In genomic region chr10:3036155-3036554, GRCh38 we compare ENCODE assay signal across 11 cellular contexts. TPM values are rescaled to one million over a fixed set of nuclear protein-coding genes. Genes with fewer than 3 reads are reported as not detected.
DNase-seq lines count a peak whose midpoint lies in the region; ATAC-seq and TF ChIP-seq lines count a peak whose summit lies in the region.
"Had no signal": no experiment of that assay in that cellular context is flagged by ENCODE, and none has a peak within 500 bp of the region (broad histone marks: within the 10 kb centered on the region; RNA-seq: fewer than 3 reads in every experiment).

No MANE protein-coding gene starts in this region.

- H3K4me3 ChIP-seq in tibial artery (no peak overlapping the region), endodermal cell (ENCODE audit: low read length) (no peak overlapping the region)
- H3K4me3 ChIP-seq: A549 had no signal

- peaks cover 3% of the 10 kb centered on the region for H3K4me1 Mint-ChIP-seq in activated CD8-positive, alpha-beta T cell treated with anti-CD3 and anti-CD28 coated beads for 36 hours (ENCODE audit: low read depth)
- H3K4me1 Mint-ChIP-seq in activated CD8-positive, alpha-beta T cell treated with anti-CD3 and anti-CD28 coated beads, Interleukin-2, amount 10 ng/mL, durations not matched to agents 7 days and 5 days (ENCODE audit: low read depth) = no peaks in the 10 kb centered on the region
- H3K4me1 Mint-ChIP-seq in endodermal cell = no peaks in the 10 kb centered on the region

- POLR2A ChIA-PET in activated CD8-positive, alpha-beta T cell treated with anti-CD3 and anti-CD28 coated beads for 36 hours (lab: Charles Lee) = no interaction called here
- POLR2A ChIA-PET in activated CD8-positive, alpha-beta T cell treated with anti-CD3 and anti-CD28 coated beads, Interleukin-2, amount 10 ng/mL, durations not matched to agents 7 days and 5 days (lab: Charles Lee) = no interaction called here

- peak; percentile 20 for ATAC-seq in activated CD8-positive, alpha-beta T cell treated with anti-CD3 and anti-CD28 coated beads for 36 hours
- no peak for ATAC-seq in activated CD8-positive, alpha-beta T cell treated with anti-CD3 and anti-CD28 coated beads, Interleukin-2, amount 10 ng/mL, durations not matched to agents 7 days and 5 days
- ATAC-seq in HG02678 (IDR thresholded peaks at IDR 0.05; ENCODE audit: unreplicated experiment) (peak; percentile 99), HG03571 (IDR thresholded peaks at IDR 0.05; ENCODE audit: unreplicated experiment) (peak; percentile 98), sciatic nerve (peak; percentile 45)

- peaks cover 33% of the 10 kb centered on the region for H3K27me3 Mint-ChIP-seq in activated CD8-positive, alpha-beta T cell treated with anti-CD3 and anti-CD28 coated beads for 36 hours
- H3K27me3 Mint-ChIP-seq in activated CD8-positive, alpha-beta T cell treated with anti-CD3 and anti-CD28 coated beads, Interleukin-2, amount 10 ng/mL, durations not matched to agents 7 days and 5 days (ENCODE audit: low read depth) = peaks cover 14% of the 10 kb centered on the region
- H3K27me3 Mint-ChIP-seq in endodermal cell (ENCODE audit: insufficient read depth) = no peaks in the 10 kb centered on the region

- no peaks in the 10 kb centered on the region for H3K36me3 ChIP-seq in tibial artery
- no peaks in the 10 kb centered on the region for H3K36me3 ChIP-seq in endodermal cell (ENCODE audit: control insufficient read depth, insufficient read depth, low read length)

- no peaks in the 10 kb centered on the region for H3K9me3 ChIP-seq in tibial artery
- H3K9me3 ChIP-seq in endodermal cell (ENCODE audit: control insufficient read depth, low read length) = no peaks in the 10 kb centered on the region
- H3K9me3 ChIP-seq: A549 had no signal

- H3K27me3 ChIP-seq in tibial artery = no peaks in the 10 kb centered on the region
- H3K27me3 ChIP-seq in endodermal cell (ENCODE audit: control insufficient read depth, insufficient read depth, low read length, poor library complexity, severe bottlenecking) = no peaks in the 10 kb centered on the region

- peaks cover 7% of the 10 kb centered on the region for H3K9me3 Mint-ChIP-seq in activated CD8-positive, alpha-beta T cell treated with anti-CD3 and anti-CD28 coated beads for 36 hours
- H3K9me3 Mint-ChIP-seq in activated CD8-positive, alpha-beta T cell treated with anti-CD3 and anti-CD28 coated beads, Interleukin-2, amount 10 ng/mL, durations not matched to agents 7 days and 5 days (ENCODE audit: insufficient read depth) = no peaks in the 10 kb centered on the region
- peaks cover 18% of the 10 kb centered on the region for H3K9me3 Mint-ChIP-seq in endodermal cell

- intact Hi-C loops in activated CD8-positive, alpha-beta T cell treated with anti-CD3 and anti-CD28 coated beads for 36 hours (cut with micrococcal nuclease) = no loop called here
- intact Hi-C loops in sciatic nerve (cut with DNase I) = no loop called here
- intact Hi-C loops in tibial artery (cut with DNase I; ENCODE audit: low total_unique reads) = loop anchor here (10.0 kb wide), 1 partner anchor 111 kb away; no protein-coding TSS in a partner anchor

- no peak overlapping the region for H3K9ac ChIP-seq in endodermal cell (ENCODE audit: extremely low read depth, low read length, poor library complexity, severe bottlenecking)

- no peak overlapping the region for H3K4me3 Mint-ChIP-seq in activated CD8-positive, alpha-beta T cell treated with anti-CD3 and anti-CD28 coated beads for 36 hours
- H3K4me3 Mint-ChIP-seq in activated CD8-positive, alpha-beta T cell treated with anti-CD3 and anti-CD28 coated beads, Interleukin-2, amount 10 ng/mL, durations not matched to agents 7 days and 5 days = no peak overlapping the region
- H3K4me3 Mint-ChIP-seq in endodermal cell = no peak overlapping the region

- H3K27ac Mint-ChIP-seq in activated CD8-positive, alpha-beta T cell treated with anti-CD3 and anti-CD28 coated beads for 36 hours = no peak overlapping the region
- H3K27ac Mint-ChIP-seq in activated CD8-positive, alpha-beta T cell treated with anti-CD3 and anti-CD28 coated beads, Interleukin-2, amount 10 ng/mL, durations not matched to agents 7 days and 5 days = no peak overlapping the region
- H3K27ac Mint-ChIP-seq in endodermal cell = no peak overlapping the region

- no peak overlapping the region for H3K27ac ChIP-seq in tibial artery
- no peak overlapping the region for H3K27ac ChIP-seq in endodermal cell (ENCODE audit: low read depth, low read length)
- H3K27ac ChIP-seq: A549 had no signal

- 87% methylated on average over 4 to 6 of the region's 6 CpGs for WGBS in endodermal cell (ENCODE audit: insufficient coverage in 1 of 2, insufficient read length in 1 of 2), 2 experiments

- DNase-seq in activated CD8-positive, alpha-beta T cell treated with anti-CD3 and anti-CD28 coated beads for 36 hours = no peak
- no peak for DNase-seq in activated CD8-positive, alpha-beta T cell treated with anti-CD3 and anti-CD28 coated beads, Interleukin-2, amount 10 ng/mL, durations not matched to agents 7 days and 5 days
- DNase-seq in sciatic nerve (ENCODE audit: low spot score) = no peak
- DNase-seq in tibial artery = no peak
- no peak for DNase-seq in endodermal cell
- no peak for DNase-seq in NCI-H524 treated with DMSO at 0.1 percent for 48 hours (lab: John Stamatoyannopoulos, UW)
- DNase-seq: kidney, NCI-H1417 treated with DMSO at 0.1 percent for 48 hours had no signal

- H3K36me3 Mint-ChIP-seq in activated CD8-positive, alpha-beta T cell treated with anti-CD3 and anti-CD28 coated beads for 36 hours (ENCODE audit: low read depth) = no peaks in the 10 kb centered on the region
- no peaks in the 10 kb centered on the region for H3K36me3 Mint-ChIP-seq in activated CD8-positive, alpha-beta T cell treated with anti-CD3 and anti-CD28 coated beads, Interleukin-2, amount 10 ng/mL, durations not matched to agents 7 days and 5 days (ENCODE audit: low read depth)
- no peaks in the 10 kb centered on the region for H3K36me3 Mint-ChIP-seq in endodermal cell (ENCODE audit: low read depth)

- H3K4me1 ChIP-seq in tibial artery (no peaks in the 10 kb centered on the region), endodermal cell (ENCODE audit: control insufficient read depth, insufficient read depth, low read length) (no peaks in the 10 kb centered on the region)
- H3K4me1 ChIP-seq: A549 had no signal

- TF ChIP-seq CTCF in activated CD8-positive, alpha-beta T cell treated with anti-CD3 and anti-CD28 coated beads for 36 hours (IDR thresholded peaks at IDR 0.05) = no peak
- no peak for TF ChIP-seq CTCF in tibial artery (IDR thresholded peaks at IDR 0.05)
- no peak for TF ChIP-seq CTCF in endodermal cell (conservative IDR thresholded peaks at IDR 0.05)

- CTCF ChIA-PET in activated CD8-positive, alpha-beta T cell treated with anti-CD3 and anti-CD28 coated beads for 36 hours (lab: Charles Lee) = no interaction called here
- CTCF ChIA-PET in activated CD8-positive, alpha-beta T cell treated with anti-CD3 and anti-CD28 coated beads, Interleukin-2, amount 10 ng/mL, durations not matched to agents 7 days and 5 days (lab: Charles Lee) = no interaction called here

RNA-seq across cellular contexts. Expression of gene PFKP, which starts 31.2 kb away (rescaled TPM):
- total RNA-seq in activated CD8-positive, alpha-beta T cell treated with anti-CD3 and anti-CD28 coated beads for 36 hours = 100 to 1,000 TPM; 217 to 219 TPM
- 100 to 1,000 TPM; 220 to 233 TPM for total RNA-seq in activated CD8-positive, alpha-beta T cell treated with anti-CD3 and anti-CD28 coated beads, Interleukin-2, amount 10 ng/mL, durations not matched to agents 7 days and 5 days
- total RNA-seq in sciatic nerve (41.3 TPM), endodermal cell (10 to 100 TPM; 58.0 to 82.3 TPM)
- polyA plus RNA-seq in endodermal cell (2013, experiment 1 of 2) = 42.3 TPM
- 39.7 TPM for polyA plus RNA-seq in endodermal cell (2013, experiment 2 of 2)
